ENCODE assay signal across 29 cellular contexts in the genomic region with DNA sequence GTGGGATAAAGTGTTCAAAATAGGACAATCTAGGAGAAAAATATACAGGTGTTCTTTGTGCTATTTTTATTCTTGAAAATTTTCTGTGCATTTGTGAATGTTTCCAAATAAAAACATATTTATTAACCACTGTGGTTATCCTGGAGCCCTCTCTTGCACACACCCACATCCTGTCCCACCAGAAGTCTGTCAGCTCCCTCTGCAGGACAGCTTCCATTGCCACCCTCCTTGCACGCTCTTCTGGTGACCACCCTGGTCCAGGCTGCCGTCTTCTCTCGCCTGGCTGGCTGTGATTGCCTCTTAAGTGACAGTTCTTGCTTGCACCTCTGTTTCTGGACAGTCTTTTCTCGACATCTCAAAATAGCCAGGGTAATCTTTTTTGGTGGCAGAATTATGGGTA.
DNase-seq lines count a peak whose midpoint lies in the region; ATAC-seq and TF ChIP-seq lines count a peak whose summit lies in the region.
"Had no signal": no experiment of that assay in that cellular context is flagged by ENCODE, and none has a peak within 500 bp of the region (broad histone marks: within the 10 kb centered on the region; RNA-seq: fewer than 3 reads in every experiment).

No MANE protein-coding gene starts in this region.

- peaks cover 5% of the 10 kb centered on the region; the same call in 2 of the 3 replicates for H3K4me1 Mint-ChIP-seq in GM23338
- no peaks in the 10 kb centered on the region for H3K4me1 Mint-ChIP-seq in glutamatergic neuron (ENCODE audit: low read depth, unreplicated experiment)
- H3K4me1 Mint-ChIP-seq: activated naive CD8-positive, alpha-beta T cell treated with anti-CD3 and anti-CD28 coated beads for 36 hours; naive B cell; stimulated activated naive CD8-positive, alpha-beta T cell treated with anti-CD3 and anti-CD28 coated beads, Interleukin-15, amount 100 ng/mL, for 72 hours had no signal

- intact Hi-C loops in adrenal gland (cut with DNase I) (no loop called here), prostate gland (cut with DNase I) (no loop called here)

- peaks cover 31% of the 10 kb centered on the region for H3K4me1 ChIP-seq in BLaER1
- no peaks in the 10 kb centered on the region for H3K4me1 ChIP-seq in GM23338 (ENCODE audit: insufficient read depth)
- H3K4me1 ChIP-seq in adrenal gland (replicated peaks in 1 of 2): no peaks in the 10 kb centered on the region
- H3K4me1 ChIP-seq in prostate gland (replicated peaks): no peaks in the 10 kb centered on the region
- H3K4me1 ChIP-seq: Caco-2, esophagus squamous epithelium, tibial artery had no signal

- in situ Hi-C loops in SK-MEL-5 (cut with HindIII; ENCODE audit: low pct_unique_long_range_greater_than_20kb, low sequenced_read_pairs): no loop called here

- H3K27me3 ChIP-seq in BLaER1 (no peaks in the 10 kb centered on the region), GM23338 (ENCODE audit: insufficient read depth) (no peaks in the 10 kb centered on the region), adrenal gland (no peaks in the 10 kb centered on the region), prostate gland (replicated peaks; ENCODE audit: insufficient read depth) (no peaks in the 10 kb centered on the region)
- H3K27me3 ChIP-seq: esophagus squamous epithelium, tibial artery had no signal

- TF ChIP-seq POLR2A in adrenal gland (IDR thresholded peaks at IDR 0.05): no peak
- TF ChIP-seq POLR2A in prostate gland (IDR thresholded peaks at IDR 0.05): no peak

- H3K9me3 ChIP-seq in BLaER1 (no peaks in the 10 kb centered on the region), adrenal gland (replicated peaks in 1 of 3) (no peaks in the 10 kb centered on the region), prostate gland (no peaks in the 10 kb centered on the region)
- H3K9me3 ChIP-seq: Caco-2, esophagus squamous epithelium, tibial artery had no signal

- H2AFZ ChIP-seq in GM23338: no peak overlapping the region

- H3K4me3 ChIP-seq in BLaER1 (no peak overlapping the region), GM23338 (no peak overlapping the region), adrenal gland (no peak overlapping the region), prostate gland (no peak overlapping the region)
- H3K4me3 ChIP-seq: esophagus squamous epithelium, SK-N-MC, tibial artery had no signal

- no peak overlapping the region for H3K4me3 Mint-ChIP-seq in GM23338
- H3K4me3 Mint-ChIP-seq in glutamatergic neuron (ENCODE audit: unreplicated experiment): no peak overlapping the region
- H3K4me3 Mint-ChIP-seq: activated naive CD8-positive, alpha-beta T cell treated with anti-CD3 and anti-CD28 coated beads for 36 hours; naive B cell; stimulated activated naive CD8-positive, alpha-beta T cell treated with anti-CD3 and anti-CD28 coated beads, Interleukin-15, amount 100 ng/mL, for 72 hours had no signal

- peak; percentile 72 for ATAC-seq in GM23338
- no peak for ATAC-seq in HG03039 (IDR thresholded peaks at IDR 0.05; ENCODE audit: unreplicated experiment)
- ATAC-seq: left cardiac atrium; right cardiac atrium; stimulated activated naive CD8-positive, alpha-beta T cell treated with anti-CD3 and anti-CD28 coated beads, Interleukin-15, amount 100 ng/mL, for 72 hours had no signal

- H3K79me2 ChIP-seq in GM23338 (replicated peaks; ENCODE audit: insufficient read depth): no peaks in the 10 kb centered on the region

- no peak overlapping the region for H3K9ac ChIP-seq in BLaER1
- H3K9ac ChIP-seq: KMS-11 had no signal

- 55 to 62% (median 60%) methylated on average over 4 of the region's 4 CpGs for WGBS in adrenal gland, 4 donors
- WGBS in prostate gland: 77% methylated on average over 4 of the region's 4 CpGs

- H3K9me3 Mint-ChIP-seq in GM23338 (no peaks in the 10 kb centered on the region), glutamatergic neuron (ENCODE audit: unreplicated experiment) (peaks cover 2% of the 10 kb centered on the region)
- H3K9me3 Mint-ChIP-seq: activated naive CD8-positive, alpha-beta T cell treated with anti-CD3 and anti-CD28 coated beads for 36 hours had no signal

- H3K9me2 ChIP-seq in GM23338 (ENCODE audit: insufficient read depth): no peaks in the 10 kb centered on the region

- H3K27ac ChIP-seq in BLaER1: no peak overlapping the region
- H3K27ac ChIP-seq in GM23338 (ENCODE audit: low read depth): no peak overlapping the region
- H3K27ac ChIP-seq in adrenal gland: no peak overlapping the region
- no peak overlapping the region for H3K27ac ChIP-seq in prostate gland
- H3K27ac ChIP-seq: esophagus squamous epithelium, KMS-11, SK-N-MC, tibial artery had no signal

- H3K27me3 Mint-ChIP-seq in GM23338 (ENCODE audit: insufficient read depth, low read depth, poor library complexity) (peaks cover 2% of the 10 kb centered on the region), glutamatergic neuron (ENCODE audit: unreplicated experiment) (no peaks in the 10 kb centered on the region)
- H3K27me3 Mint-ChIP-seq: naive B cell had no signal

- H3F3A ChIP-seq in GM23338 (replicated peaks; ENCODE audit: low read depth): no peaks in the 10 kb centered on the region

- no peak overlapping the region for H3K27ac Mint-ChIP-seq in GM23338
- no peak overlapping the region for H3K27ac Mint-ChIP-seq in glutamatergic neuron (ENCODE audit: unreplicated experiment)
- H3K27ac Mint-ChIP-seq: activated naive CD8-positive, alpha-beta T cell treated with anti-CD3 and anti-CD28 coated beads for 36 hours; naive B cell; stimulated activated naive CD8-positive, alpha-beta T cell treated with anti-CD3 and anti-CD28 coated beads, Interleukin-15, amount 100 ng/mL, for 72 hours had no signal

- TF ChIP-seq CTCF in GM23338 (conservative IDR thresholded peaks at IDR 0.05; ENCODE audit: low read depth in 2 of 2) (peak; percentile 46 to 78), adrenal gland (IDR thresholded peaks at IDR 0.05) (no peak), glutamatergic neuron (IDR thresholded peaks at IDR 0.05; ENCODE audit: partially characterized antibody, unreplicated experiment) (no peak), prostate gland (IDR thresholded peaks at IDR 0.05) (no peak)

- no peaks in the 10 kb centered on the region for H3K36me3 Mint-ChIP-seq in GM23338 (ENCODE audit: low read depth)
- H3K36me3 Mint-ChIP-seq in glutamatergic neuron (ENCODE audit: unreplicated experiment): no peaks in the 10 kb centered on the region
- H3K36me3 Mint-ChIP-seq: activated naive CD8-positive, alpha-beta T cell treated with anti-CD3 and anti-CD28 coated beads for 36 hours; naive B cell had no signal

- H3K4me2 ChIP-seq in BLaER1 (0 out of 2 replicates have a peak overlapping the region, but pooled peaks have one; percentile 8), GM23338 (no peak overlapping the region)
- H3K4me2 ChIP-seq: KMS-11 had no signal

- no peaks in the 10 kb centered on the region for H4K20me1 ChIP-seq in BLaER1
- H4K20me1 ChIP-seq in GM23338 (replicated peaks; ENCODE audit: insufficient read depth): no peaks in the 10 kb centered on the region

- H3K36me3 ChIP-seq in BLaER1 (no peaks in the 10 kb centered on the region), GM23338 (ENCODE audit: insufficient read depth) (no peaks in the 10 kb centered on the region), adrenal gland (replicated peaks in 1 of 2) (no peaks in the 10 kb centered on the region), prostate gland (no peaks in the 10 kb centered on the region)
- H3K36me3 ChIP-seq: esophagus squamous epithelium, tibial artery had no signal

- DNase-seq in GM23338 (ENCODE audit: low spot score) (peak; percentile 37), SK-MEL-5 (ENCODE audit: low read depth, low spot score) (peak; percentile 4), iPS-NIHi11 (ENCODE audit: low spot score) (peak; percentile 29), adrenal gland (no peak), glutamatergic neuron (no peak), prostate gland (ENCODE audit: low spot score) (no peak)
- DNase-seq: activated CD4-positive, alpha-beta T cell treated with anti-CD3 and anti-CD28 coated beads, Interleukin-2, amount 50 U/mL, for 48 hours; activated CD4-positive, CD25-positive, alpha-beta regulatory T cell; activated CD8-positive, alpha-beta memory T cell treated with anti-CD3 and anti-CD28 coated beads, Interleukin-2, amount 50 U/mL, for 48 hours; activated naive CD8-positive, alpha-beta T cell treated with anti-CD3 and anti-CD28 coated beads for 36 hours; cerebellar nuclear complex; esophagus squamous epithelium; HCEC 1CT; left cardiac atrium; mesenchymal stem cell; naive B cell; NCI-H1105 treated with DMSO at 0.1 percent for 48 hours; NCI-H2029 treated with DMSO at 0.1 percent for 48 hours; NCI-H446 treated with DMSO at 0.1 percent for 48 hours; right cardiac atrium; RPMI8226; stimulated activated naive CD8-positive, alpha-beta T cell treated with anti-CD3 and anti-CD28 coated beads, Interleukin-15, amount 100 ng/mL, for 72 hours; T-helper 9 cell; tibial artery had no signal

TF ChIP-seq in GM23338, 12 proteins besides CTCF, POLR2A, EP300 and RAD21 (continues in another document):
- TF ChIP-seq NANOG (IDR thresholded peaks at IDR 0.05; ENCODE audit: borderline replicate concordance) (no peak), CREB1 (CRISPR knock-in tag; IDR thresholded peaks at IDR 0.05; ENCODE audit: low read depth) (no peak), ZNF114 (CRISPR knock-in tag; IDR thresholded peaks at IDR 0.05) (no peak), STAT1 (IDR thresholded peaks at IDR 0.05; ENCODE audit: unreplicated experiment) (no peak), EZH2 (IDR thresholded peaks at IDR 0.05; ENCODE audit: low read depth, unreplicated experiment) (no peak)

Comparison
In these comparisons a context has a peak if more than half of its experiments do, and no peak if none do; other contexts are left out.
1. DNase-seq: peak in GM23338 (single experiment), SK-MEL-5 (single experiment) and iPS-NIHi11 (single experiment); none in adrenal gland (0 of 7), glutamatergic neuron (single experiment) and prostate gland (single experiment).
2. CTCF ChIP-seq: peak in GM23338 (2 of 2); none in adrenal gland (0 of 6), glutamatergic neuron (single experiment) and prostate gland (0 of 4).